Comparison of ENCODE assay signal across 16 cellular contexts in the genomic region with DNA sequence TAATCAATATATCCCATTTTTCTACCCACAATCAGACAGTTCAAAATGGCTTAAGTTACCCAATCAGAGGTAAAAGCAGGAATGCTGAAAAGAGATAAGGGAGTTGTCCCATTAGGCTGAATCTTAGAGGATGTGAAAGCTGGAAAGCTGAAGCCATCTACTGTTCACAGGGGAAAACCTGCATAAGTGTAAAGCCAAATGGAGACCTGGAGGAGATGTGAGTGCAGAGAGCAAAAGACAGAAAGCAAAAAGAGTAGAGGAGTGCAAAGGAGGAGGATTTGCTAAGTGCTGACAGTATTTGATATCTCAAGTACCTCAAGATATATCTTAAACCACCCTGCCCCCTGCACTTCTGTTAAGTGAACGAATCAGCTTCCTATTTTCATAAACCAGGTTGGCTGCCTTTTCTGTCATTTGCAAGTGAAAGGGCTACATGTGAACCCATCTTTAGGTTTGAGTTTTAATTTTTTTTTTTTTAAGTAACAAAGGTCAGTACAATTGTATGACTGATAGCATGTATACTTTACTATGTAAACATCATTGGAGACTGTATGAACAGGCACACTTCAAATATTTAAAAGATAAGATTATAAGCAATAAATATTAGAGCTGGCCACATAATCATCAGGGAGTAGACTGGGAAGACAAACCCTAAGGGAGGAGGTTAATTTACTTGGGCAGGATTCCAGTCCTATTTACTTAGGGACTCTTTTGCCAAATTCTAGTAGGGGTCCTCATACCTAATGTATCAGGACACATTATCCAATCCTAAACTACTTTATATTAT.
"Had no signal": no experiment of that assay in that cellular context is flagged by ENCODE, and none has a peak within 500 bp of the region (broad histone marks: within the 10 kb centered on the region; RNA-seq: fewer than 3 reads in every experiment).

No MANE protein-coding gene starts in this region.

- ATAC-seq: activated CD4-positive, alpha-beta T cell treated with anti-CD3 and anti-CD28 coated beads for 36 hours; natural killer cell; stimulated activated effector memory CD8-positive, alpha-beta T cell treated with anti-CD3 and anti-CD28 coated beads, Interleukin-12 subunit alpha, Interleukin-12 subunit beta, amount 100 ng/mL, for 72 hours; upper lobe of right lung had no signal

- H3K27ac ChIP-seq: dorsolateral prefrontal cortex, left ventricle myocardium inferior, neutrophil, parathyroid adenoma, thoracic aorta, upper lobe of right lung, WERI-Rb-1 had no signal

- H3K4me3 ChIP-seq: dorsolateral prefrontal cortex, left ventricle myocardium inferior, thoracic aorta, upper lobe of right lung had no signal

- DNase-seq: activated CD4-positive, alpha-beta memory T cell treated with anti-CD3 and anti-CD28 coated beads for 36 hours; activated CD4-positive, alpha-beta T cell treated with anti-CD3 and anti-CD28 coated beads for 36 hours; activated naive CD4-positive, alpha-beta T cell treated with anti-CD3 and anti-CD28 coated beads, Interleukin-2, amount 10 ng/mL, durations not matched to agents 7 days and 5 days; activated T-cell treated with anti-CD3 and anti-CD28 coated beads, Interleukin-2, amount 50 U/mL, for 24 hours; dorsolateral prefrontal cortex; endodermal cell; left ventricle myocardium inferior; mesenchymal stem cell; natural killer cell; stimulated activated CD4-positive, alpha-beta T cell treated with anti-CD3 and anti-CD28 coated beads, Interleukin-12 subunit alpha, Interleukin-12 subunit beta, amount 100 ng/mL, for 4 hours; upper lobe of right lung; WERI-Rb-1 had no signal

- H3K4me1 ChIP-seq: parathyroid adenoma, upper lobe of right lung had no signal

- H3K27me3 ChIP-seq: neutrophil, upper lobe of right lung had no signal
